Comparison of ENCODE assay signal across 2 cellular contexts in the genomic region with DNA sequence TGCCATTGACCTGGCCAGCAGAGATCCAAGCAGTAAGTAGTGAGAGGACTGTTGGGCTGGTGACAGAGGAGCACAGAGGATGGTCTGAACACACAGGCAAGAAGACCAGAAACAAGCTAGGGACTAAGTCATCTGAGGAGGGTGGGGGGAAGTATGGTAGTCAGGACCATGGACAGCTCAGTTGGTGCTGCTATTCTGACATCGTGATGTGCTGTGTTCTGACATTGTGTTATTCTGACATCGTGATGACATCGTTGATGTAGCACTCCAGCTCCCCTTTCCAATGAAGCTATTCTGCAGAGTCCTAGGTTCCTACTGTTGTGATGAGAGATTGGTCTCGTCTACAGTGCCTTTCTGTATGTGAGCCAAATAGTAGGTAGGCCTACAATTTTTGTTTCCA.
TF ChIP-seq lines count a peak whose summit lies in the region.

No MANE protein-coding gene starts in this region.

TF ChIP-seq in K562, 482 proteins besides CTCF, POLR2A, EP300 and RAD21 (continued from another document and continues in another):
- TF ChIP-seq, protein P1, sequence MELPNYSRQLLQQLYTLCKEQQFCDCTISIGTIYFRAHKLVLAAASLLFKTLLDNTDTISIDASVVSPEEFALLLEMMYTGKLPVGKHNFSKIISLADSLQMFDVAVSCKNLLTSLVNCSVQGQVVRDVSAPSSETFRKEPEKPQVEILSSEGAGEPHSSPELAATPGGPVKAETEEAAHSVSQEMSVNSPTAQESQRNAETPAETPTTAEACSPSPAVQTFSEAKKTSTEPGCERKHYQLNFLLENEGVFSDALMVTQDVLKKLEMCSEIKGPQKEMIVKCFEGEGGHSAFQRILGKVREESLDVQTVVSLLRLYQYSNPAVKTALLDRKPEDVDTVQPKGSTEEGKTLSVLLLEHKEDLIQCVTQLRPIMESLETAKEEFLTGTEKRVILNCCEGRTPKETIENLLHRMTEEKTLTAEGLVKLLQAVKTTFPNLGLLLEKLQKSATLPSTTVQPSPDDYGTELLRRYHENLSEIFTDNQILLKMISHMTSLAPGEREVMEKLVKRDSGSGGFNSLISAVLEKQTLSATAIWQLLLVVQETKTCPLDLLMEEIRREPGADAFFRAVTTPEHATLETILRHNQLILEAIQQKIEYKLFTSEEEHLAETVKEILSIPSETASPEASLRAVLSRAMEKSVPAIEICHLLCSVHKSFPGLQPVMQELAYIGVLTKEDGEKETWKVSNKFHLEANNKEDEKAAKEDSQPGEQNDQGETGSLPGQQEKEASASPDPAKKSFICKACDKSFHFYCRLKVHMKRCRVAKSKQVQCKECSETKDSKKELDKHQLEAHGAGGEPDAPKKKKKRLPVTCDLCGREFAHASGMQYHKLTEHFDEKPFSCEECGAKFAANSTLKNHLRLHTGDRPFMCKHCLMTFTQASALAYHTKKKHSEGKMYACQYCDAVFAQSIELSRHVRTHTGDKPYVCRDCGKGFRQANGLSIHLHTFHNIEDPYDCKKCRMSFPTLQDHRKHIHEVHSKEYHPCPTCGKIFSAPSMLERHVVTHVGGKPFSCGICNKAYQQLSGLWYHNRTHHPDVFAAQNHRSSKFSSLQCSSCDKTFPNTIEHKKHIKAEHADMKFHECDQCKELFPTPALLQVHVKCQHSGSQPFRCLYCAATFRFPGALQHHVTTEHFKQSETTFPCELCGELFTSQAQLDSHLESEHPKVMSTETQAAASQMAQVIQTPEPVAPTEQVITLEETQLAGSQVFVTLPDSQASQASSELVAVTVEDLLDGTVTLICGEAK (IDR thresholded peaks at IDR 0.05): 0 out of 2 replicates have a peak, but pooled peaks have one; percentile 41
- TF ChIP-seq, protein P1 (CRISPR knock-in tag; IDR thresholded peaks at IDR 0.05): no peak
- TF ChIP-seq, protein P2, sequence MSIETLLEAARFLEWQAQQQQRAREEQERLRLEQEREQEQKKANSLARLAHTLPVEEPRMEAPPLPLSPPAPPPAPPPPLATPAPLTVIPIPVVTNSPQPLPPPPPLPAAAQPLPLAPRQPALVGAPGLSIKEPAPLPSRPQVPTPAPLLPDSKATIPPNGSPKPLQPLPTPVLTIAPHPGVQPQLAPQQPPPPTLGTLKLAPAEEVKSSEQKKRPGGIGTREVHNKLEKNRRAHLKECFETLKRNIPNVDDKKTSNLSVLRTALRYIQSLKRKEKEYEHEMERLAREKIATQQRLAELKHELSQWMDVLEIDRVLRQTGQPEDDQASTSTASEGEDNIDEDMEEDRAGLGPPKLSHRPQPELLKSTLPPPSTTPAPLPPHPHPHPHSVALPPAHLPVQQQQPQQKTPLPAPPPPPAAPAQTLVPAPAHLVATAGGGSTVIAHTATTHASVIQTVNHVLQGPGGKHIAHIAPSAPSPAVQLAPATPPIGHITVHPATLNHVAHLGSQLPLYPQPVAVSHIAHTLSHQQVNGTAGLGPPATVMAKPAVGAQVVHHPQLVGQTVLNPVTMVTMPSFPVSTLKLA (conservative IDR thresholded peaks at IDR 0.05): peak in 1 of 2 experiments; percentile 54; a peak in 2 of 4 replicates
- TF ChIP-seq POLR2B (IDR thresholded peaks at IDR 0.05; ENCODE audit: low read depth, partially characterized antibody) (no peak), DACH1 (IDR thresholded peaks at IDR 0.05; ENCODE audit: partially characterized antibody) (no peak)

TF ChIP-seq in HepG2, 621 proteins besides CTCF, POLR2A, EP300 and RAD21 (continued from another document and continues in another):
- TF ChIP-seq, protein P3, sequence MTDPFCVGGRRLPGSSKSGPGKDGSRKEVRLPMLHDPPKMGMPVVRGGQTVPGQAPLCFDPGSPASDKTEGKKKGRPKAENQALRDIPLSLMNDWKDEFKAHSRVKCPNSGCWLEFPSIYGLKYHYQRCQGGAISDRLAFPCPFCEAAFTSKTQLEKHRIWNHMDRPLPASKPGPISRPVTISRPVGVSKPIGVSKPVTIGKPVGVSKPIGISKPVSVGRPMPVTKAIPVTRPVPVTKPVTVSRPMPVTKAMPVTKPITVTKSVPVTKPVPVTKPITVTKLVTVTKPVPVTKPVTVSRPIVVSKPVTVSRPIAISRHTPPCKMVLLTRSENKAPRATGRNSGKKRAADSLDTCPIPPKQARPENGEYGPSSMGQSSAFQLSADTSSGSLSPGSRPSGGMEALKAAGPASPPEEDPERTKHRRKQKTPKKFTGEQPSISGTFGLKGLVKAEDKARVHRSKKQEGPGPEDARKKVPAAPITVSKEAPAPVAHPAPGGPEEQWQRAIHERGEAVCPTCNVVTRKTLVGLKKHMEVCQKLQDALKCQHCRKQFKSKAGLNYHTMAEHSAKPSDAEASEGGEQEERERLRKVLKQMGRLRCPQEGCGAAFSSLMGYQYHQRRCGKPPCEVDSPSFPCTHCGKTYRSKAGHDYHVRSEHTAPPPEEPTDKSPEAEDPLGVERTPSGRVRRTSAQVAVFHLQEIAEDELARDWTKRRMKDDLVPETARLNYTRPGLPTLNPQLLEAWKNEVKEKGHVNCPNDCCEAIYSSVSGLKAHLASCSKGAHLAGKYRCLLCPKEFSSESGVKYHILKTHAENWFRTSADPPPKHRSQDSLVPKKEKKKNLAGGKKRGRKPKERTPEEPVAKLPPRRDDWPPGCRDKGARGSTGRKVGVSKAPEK (CRISPR knock-in tag; IDR thresholded peaks at IDR 0.05; ENCODE audit: borderline replicate concordance): no peak
- peak; percentile 92 for TF ChIP-seq CCDC6 (CRISPR knock-in tag; IDR thresholded peaks at IDR 0.05)
- no peak; the same call in 1 of the 2 replicates for TF ChIP-seq XBP1 (CRISPR knock-in tag; IDR thresholded peaks at IDR 0.05)
- TF ChIP-seq ZNF234 (CRISPR knock-in tag; conservative IDR thresholded peaks at IDR 0.05): no peak
- no peak for TF ChIP-seq ZEB1 (IDR thresholded peaks at IDR 0.05; ENCODE audit: insufficient replicate concordance, low read depth)
- TF ChIP-seq ZNF431 (CRISPR knock-in tag; IDR thresholded peaks at IDR 0.05; ENCODE audit: borderline replicate concordance, low read depth): peak; percentile 81; the same call in 1 of the 2 replicates
- TF ChIP-seq ZNF282 (IDR thresholded peaks at IDR 0.05; ENCODE audit: partially characterized antibody): no peak
- TF ChIP-seq ZNF564 (CRISPR knock-in tag; IDR thresholded peaks at IDR 0.05): 0 out of 2 replicates have a peak, but pooled peaks have one; percentile 44
- peak; percentile 65; the same call in 1 of the 2 replicates for TF ChIP-seq ZNF256 (CRISPR knock-in tag; conservative IDR thresholded peaks at IDR 0.05)
- TF ChIP-seq, protein P4, sequence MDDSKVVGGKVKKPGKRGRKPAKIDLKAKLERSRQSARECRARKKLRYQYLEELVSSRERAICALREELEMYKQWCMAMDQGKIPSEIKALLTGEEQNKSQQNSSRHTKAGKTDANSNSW (CRISPR knock-in tag; IDR thresholded peaks at IDR 0.05; ENCODE audit: borderline replicate concordance): no peak
- TF ChIP-seq ZFP1 (CRISPR knock-in tag; IDR thresholded peaks at IDR 0.05): 0 out of 2 replicates have a peak, but pooled peaks have one; percentile 58
- no peak for TF ChIP-seq ISX (CRISPR knock-in tag; conservative IDR thresholded peaks at IDR 0.05)
- TF ChIP-seq, protein P5, sequence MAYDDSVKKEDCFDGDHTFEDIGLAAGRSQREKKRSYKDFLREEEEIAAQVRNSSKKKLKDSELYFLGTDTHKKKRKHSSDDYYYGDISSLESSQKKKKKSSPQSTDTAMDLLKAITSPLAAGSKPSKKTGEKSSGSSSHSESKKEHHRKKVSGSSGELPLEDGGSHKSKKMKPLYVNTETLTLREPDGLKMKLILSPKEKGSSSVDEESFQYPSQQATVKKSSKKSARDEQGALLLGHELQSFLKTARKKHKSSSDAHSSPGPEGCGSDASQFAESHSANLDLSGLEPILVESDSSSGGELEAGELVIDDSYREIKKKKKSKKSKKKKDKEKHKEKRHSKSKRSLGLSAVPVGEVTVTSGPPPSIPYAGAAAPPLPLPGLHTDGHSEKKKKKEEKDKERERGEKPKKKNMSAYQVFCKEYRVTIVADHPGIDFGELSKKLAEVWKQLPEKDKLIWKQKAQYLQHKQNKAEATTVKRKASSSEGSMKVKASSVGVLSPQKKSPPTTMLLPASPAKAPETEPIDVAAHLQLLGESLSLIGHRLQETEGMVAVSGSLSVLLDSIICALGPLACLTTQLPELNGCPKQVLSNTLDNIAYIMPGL (CRISPR knock-in tag; IDR thresholded peaks at IDR 0.05; ENCODE audit: borderline replicate concordance in 1 of 2, low read depth in 1 of 2): 0 out of 4 replicates have a peak, but pooled peaks of 1 of the 2 experiments have one; percentile 43
- peak; percentile 77; the same call in 1 of the 2 replicates for TF ChIP-seq NFKBIZ (CRISPR knock-in tag; IDR thresholded peaks at IDR 0.05)
- TF ChIP-seq ZNF160 (CRISPR knock-in tag; IDR thresholded peaks at IDR 0.05): peak; percentile 86; the same call in 1 of the 2 replicates
- TF ChIP-seq MEIS1 (CRISPR knock-in tag; IDR thresholded peaks at IDR 0.05; ENCODE audit: borderline replicate concordance): peak; percentile 46; the same call in 1 of the 2 replicates
- 0 out of 2 replicates have a peak, but pooled peaks have one; percentile 55 for TF ChIP-seq ARNTL (CRISPR knock-in tag; IDR thresholded peaks at IDR 0.05)
- TF ChIP-seq, protein P6, sequence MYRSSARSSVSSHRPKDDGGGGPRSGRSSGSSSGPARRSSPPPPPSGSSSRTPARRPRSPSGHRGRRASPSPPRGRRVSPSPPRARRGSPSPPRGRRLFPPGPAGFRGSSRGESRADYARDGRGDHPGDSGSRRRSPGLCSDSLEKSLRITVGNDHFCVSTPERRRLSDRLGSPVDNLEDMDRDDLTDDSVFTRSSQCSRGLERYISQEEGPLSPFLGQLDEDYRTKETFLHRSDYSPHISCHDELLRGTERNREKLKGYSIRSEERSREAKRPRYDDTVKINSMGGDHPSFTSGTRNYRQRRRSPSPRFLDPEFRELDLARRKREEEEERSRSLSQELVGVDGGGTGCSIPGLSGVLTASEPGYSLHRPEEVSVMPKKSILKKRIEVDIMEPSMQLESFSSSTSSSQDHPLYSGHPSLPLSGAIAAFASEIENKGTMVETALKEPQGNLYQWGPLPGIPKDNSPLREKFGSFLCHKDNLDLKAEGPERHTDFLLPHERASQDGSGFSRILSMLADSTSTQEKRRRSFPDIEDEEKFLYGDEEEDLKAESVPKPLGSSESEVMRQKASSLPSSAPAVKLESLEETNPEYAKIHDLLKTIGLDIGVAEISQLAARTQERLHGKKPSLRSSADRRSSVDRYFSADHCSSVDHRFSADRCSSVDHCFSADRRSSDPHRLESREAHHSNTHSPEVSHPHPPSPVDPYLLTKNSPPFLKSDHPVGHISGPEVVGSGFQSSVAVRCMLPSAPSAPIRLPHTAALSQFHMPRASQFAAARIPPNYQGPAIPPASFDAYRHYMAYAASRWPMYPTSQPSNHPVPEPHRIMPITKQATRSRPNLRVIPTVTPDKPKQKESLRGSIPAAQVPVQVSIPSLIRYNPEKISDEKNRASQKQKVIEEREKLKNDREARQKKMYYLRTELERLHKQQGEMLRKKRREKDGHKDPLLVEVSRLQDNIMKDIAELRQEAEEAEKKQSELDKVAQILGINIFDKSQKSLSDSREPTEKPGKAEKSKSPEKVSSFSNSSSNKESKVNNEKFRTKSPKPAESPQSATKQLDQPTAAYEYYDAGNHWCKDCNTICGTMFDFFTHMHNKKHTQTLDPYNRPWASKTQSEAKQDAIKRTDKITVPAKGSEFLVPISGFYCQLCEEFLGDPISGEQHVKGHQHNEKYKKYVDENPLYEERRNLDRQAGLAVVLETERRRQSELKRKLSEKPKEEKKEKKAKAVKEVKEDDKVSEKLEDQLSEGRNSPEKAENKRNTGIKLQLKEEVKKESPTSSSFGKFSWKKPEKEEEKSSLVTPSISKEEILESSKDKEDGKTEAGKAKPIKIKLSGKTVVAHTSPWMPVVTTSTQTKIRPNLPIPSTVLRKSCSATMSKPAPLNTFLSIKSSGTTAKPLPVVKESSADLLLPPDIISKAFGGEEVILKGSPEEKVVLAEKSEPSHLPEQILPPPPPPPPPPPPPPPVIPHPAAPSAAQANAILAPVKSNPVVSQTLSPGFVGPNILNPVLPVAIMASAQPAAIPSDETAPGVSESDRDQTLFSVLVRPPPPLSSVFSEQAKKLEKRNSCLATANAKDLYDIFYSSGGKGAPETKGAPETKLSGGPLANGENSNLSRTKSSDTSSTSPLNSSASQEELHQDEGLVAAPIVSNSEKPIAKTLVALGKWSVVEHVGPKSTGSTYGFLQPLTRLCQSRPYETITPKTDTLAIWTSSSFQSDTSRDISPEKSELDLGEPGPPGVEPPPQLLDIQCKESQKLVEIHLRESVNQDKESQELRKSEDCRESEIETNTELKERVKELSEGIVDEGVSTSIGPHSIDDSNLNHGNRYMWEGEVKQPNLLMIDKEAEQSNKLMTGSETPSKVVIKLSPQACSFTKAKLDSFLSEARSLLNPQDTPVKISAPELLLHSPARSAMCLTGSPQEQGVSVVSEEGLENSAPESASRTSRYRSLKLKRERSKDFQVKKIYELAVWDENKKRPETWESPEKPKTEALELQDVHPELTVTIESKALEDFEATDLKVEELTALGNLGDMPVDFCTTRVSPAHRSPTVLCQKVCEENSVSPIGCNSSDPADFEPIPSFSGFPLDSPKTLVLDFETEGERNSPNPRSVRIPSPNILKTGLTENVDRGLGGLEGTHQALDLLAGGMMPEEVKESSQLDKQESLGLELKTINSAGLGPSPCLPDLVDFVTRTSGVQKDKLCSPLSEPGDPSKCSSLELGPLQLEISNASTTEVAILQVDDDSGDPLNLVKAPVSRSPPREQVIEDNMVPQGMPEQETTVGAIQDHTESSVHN (CRISPR knock-in tag; IDR thresholded peaks at IDR 0.05): no peak
- TF ChIP-seq ASH2L (IDR thresholded peaks at IDR 0.05; ENCODE audit: insufficient read length, low read depth, low read length): no peak
- peak; percentile 64; the same call in 1 of the 2 replicates for TF ChIP-seq SALL2 (CRISPR knock-in tag; IDR thresholded peaks at IDR 0.05)
- TF ChIP-seq ZNF749 (CRISPR knock-in tag; IDR thresholded peaks at IDR 0.05; ENCODE audit: borderline replicate concordance): peak; percentile 81; the same call in 1 of the 2 replicates
- peak; percentile 93 for TF ChIP-seq SMAD3 (CRISPR knock-in tag; IDR thresholded peaks at IDR 0.05)
- TF ChIP-seq ZNF550 (CRISPR knock-in tag; IDR thresholded peaks at IDR 0.05; ENCODE audit: borderline replicate concordance): no peak
- peak; percentile 78; the same call in 1 of the 2 replicates for TF ChIP-seq ZFP36L2 (CRISPR knock-in tag; IDR thresholded peaks at IDR 0.05)
